ENCODE assay signal across 1 cellular context in the genomic region with DNA sequence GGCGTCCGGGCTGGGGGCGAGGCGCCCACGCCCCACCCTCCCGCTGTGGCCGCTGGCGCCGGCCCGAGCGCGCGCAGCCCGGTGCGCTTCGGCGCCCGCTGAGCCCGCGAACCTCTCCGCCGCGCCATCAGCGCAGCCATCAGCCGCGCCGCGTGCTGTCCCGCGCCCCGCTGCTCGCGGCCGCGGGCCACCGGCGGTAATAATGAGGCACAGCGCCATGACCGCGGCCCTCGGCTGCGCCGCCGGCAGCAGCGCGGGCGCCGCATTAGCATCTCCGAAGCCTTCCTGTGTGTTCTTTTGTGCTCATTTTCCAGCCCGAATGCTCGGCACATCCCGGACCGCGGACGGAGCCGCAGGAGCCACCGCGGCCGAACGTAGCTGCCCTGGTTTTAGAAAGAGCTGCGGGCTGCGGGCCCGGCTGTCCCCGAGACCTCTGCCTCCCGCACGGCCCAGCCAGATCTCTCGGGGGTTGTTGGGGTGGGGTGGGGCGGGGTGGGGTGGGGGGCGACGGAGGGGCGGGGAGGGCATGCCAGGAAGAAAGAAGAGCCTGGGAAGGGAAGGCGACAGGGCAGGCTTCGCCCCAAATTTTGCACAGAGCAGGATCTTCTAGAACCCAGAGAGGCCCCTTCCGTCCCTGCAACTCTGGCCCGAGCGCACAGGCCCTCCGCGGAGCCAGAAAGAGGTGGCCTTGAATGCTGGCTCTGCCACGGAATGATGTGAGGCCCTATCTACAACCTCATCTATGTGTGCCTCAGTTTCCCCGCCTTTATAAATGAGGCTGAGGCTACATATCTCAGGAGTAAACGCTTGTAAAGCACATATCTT.
TF ChIP-seq lines count a peak whose summit lies in the region.

No MANE protein-coding gene starts in this region.

TF ChIP-seq in K562, 482 proteins besides CTCF, POLR2A, EP300 and RAD21 (continued from another document):
- 0 out of 2 replicates have a peak, but pooled peaks have one; percentile 27 for TF ChIP-seq ZBTB33 (CRISPR knock-in tag; IDR thresholded peaks at IDR 0.05)
